Comparison of ENCODE assay signal across 23 cellular contexts in genomic region chr15:93476491-93477176, GRCh38.
"Had no signal": no experiment of that assay in that cellular context is flagged by ENCODE, and none has a peak within 500 bp of the region (broad histone marks: within the 10 kb centered on the region; RNA-seq: fewer than 3 reads in every experiment).

No MANE protein-coding gene starts in this region.

- H3K9me3 ChIP-seq: ascending aorta, prostate gland, right lobe of liver, tibial nerve, vagina had no signal

- H3K27me3 ChIP-seq: ascending aorta, right lobe of liver, tibial nerve, vagina had no signal

- H3K27ac Mint-ChIP-seq: activated naive CD4-positive, alpha-beta T cell treated with anti-CD3 and anti-CD28 coated beads for 36 hours; activated naive CD8-positive, alpha-beta T cell treated with anti-CD3 and anti-CD28 coated beads, Interleukin-2, amount 50 U/mL, for 24 hours; activated T-helper 2 cell treated with anti-CD3 and anti-CD28 coated beads, Interferon-gamma antibody, Interleukin-2, Interleukin-4, amounts not matched to agents 10 μg/mL and 5 μg/mL and 100 μg/mL, durations not matched to agents 14 hours and 24 hours and 36 hours; immature natural killer cell had no signal

- H3K27ac ChIP-seq: ascending aorta, prostate gland, right lobe of liver, SK-N-MC, tibial nerve, vagina had no signal

- H3K4me3 ChIP-seq: ascending aorta, lung, prostate gland, right lobe of liver, SK-N-MC, smooth muscle cell, tibial nerve, vagina had no signal

- DNase-seq: activated CD4-positive, alpha-beta T cell treated with anti-CD3 and anti-CD28 coated beads, Interleukin-2, amount 50 U/mL, for 48 hours; activated naive CD4-positive, alpha-beta T cell treated with anti-CD3 and anti-CD28 coated beads for 36 hours; activated naive CD8-positive, alpha-beta T cell treated with anti-CD3 and anti-CD28 coated beads, Interleukin-2, amount 50 U/mL, for 24 hours; activated T-cell treated with anti-CD3 and anti-CD28 coated beads, Interleukin-2, amount 50 U/mL, for 1 hour; caudate nucleus; effector CD4-positive, alpha-beta T cell; erythroblast; glutamatergic neuron; immature natural killer cell; left colon; right lobe of liver; stimulated activated CD4-positive, alpha-beta T cell treated with anti-CD3 and anti-CD28 coated beads, Interleukin-4, amount 100 ng/mL, for 4 hours; stimulated activated CD8-positive, alpha-beta memory T cell treated with anti-CD3 and anti-CD28 coated beads, Interleukin-4, amount 100 ng/mL, for 48 hours; stimulated activated naive CD4-positive, alpha-beta T cell treated with Interleukin-2 at 50 U/mL for 16 hours; T-helper 1 cell had no signal

- H3K4me1 ChIP-seq: ascending aorta, prostate gland, right lobe of liver had no signal

- H3K9me3 Mint-ChIP-seq: activated naive CD4-positive, alpha-beta T cell treated with anti-CD3 and anti-CD28 coated beads for 36 hours; activated naive CD8-positive, alpha-beta T cell treated with anti-CD3 and anti-CD28 coated beads, Interleukin-2, amount 50 U/mL, for 24 hours; activated T-helper 2 cell treated with anti-CD3 and anti-CD28 coated beads, Interferon-gamma antibody, Interleukin-2, Interleukin-4, amounts not matched to agents 10 μg/mL and 5 μg/mL and 100 μg/mL, durations not matched to agents 14 hours and 24 hours and 36 hours; immature natural killer cell had no signal

- H3K4me3 Mint-ChIP-seq: activated naive CD4-positive, alpha-beta T cell treated with anti-CD3 and anti-CD28 coated beads for 36 hours; activated naive CD8-positive, alpha-beta T cell treated with anti-CD3 and anti-CD28 coated beads, Interleukin-2, amount 50 U/mL, for 24 hours; immature natural killer cell had no signal

- H3K4me1 Mint-ChIP-seq: activated naive CD8-positive, alpha-beta T cell treated with anti-CD3 and anti-CD28 coated beads, Interleukin-2, amount 50 U/mL, for 24 hours; immature natural killer cell had no signal

- H3K4me2 ChIP-seq: smooth muscle cell had no signal

- H3K36me3 ChIP-seq: ascending aorta, prostate gland, right lobe of liver, tibial nerve, vagina had no signal

- H3K36me3 Mint-ChIP-seq: immature natural killer cell had no signal
